Comparison of ENCODE assay signal across 8 cellular contexts in the genomic region with DNA sequence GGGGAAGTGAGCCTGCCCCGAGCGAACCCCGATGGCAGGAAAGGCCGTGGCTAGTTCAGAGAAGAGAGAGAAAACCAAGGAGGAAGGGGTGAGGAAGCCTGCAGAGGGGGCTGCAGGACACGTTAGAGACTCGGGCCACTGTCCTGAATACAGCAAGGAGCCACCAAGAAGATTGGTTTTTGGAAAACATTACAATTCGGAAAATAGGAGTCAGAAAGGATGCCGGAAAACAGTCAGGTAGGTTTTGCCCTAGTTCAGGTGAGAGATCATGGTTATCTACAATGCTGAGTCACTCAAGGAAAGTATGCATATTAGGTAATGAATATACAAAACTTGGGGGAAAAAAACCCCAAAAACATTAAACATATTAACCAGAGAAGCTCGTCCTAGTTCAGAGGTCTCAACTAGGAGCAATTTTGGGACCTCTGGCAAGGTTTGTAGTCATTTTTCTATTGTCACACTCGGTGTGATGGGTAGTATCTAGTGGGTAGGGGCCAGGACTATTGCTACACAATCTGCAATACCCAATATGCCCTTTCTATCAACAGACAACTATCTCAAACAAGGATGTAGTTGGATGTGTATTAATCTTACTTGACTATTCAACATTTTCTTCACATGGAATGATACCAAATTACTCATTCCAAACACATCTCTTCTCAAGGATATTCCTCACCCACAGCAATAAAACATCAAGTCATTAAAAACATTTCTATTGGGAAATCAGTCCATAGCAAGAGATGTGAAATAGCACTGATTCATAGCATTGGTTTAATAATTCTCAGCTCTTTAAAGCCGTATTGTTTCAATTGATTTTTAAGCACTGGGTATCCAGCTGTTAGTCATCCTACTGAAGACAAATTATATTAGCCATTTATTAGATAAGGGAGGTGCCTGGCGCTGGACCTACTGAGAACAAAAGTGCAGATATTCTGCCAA.
A peak's percentile ranks its signal among the peaks of the same experiment; 100 is the strongest.
DNase-seq lines count a peak whose midpoint lies in the region; TF ChIP-seq lines count a peak whose summit lies in the region.

No MANE protein-coding gene starts in this region.

- peak overlapping the region; percentile 32 to 52 for H3K27ac ChIP-seq in coronary artery

- DNase-seq in D341Med (ENCODE audit: low spot score) (peak; percentile 34), HT1080 (ENCODE audit: low read depth) (peak; percentile 96), coronary artery (ENCODE audit: low spot score) (no peak), lung microvascular endothelial cell (ENCODE audit: low read depth in 2 of 2) (peak; percentile 20 to 40), NCI-H2081 (lab: John Stamatoyannopoulos, UW) (no peak), NCI-H345 treated with DMSO at 0.1 percent for 48 hours (lab: John Stamatoyannopoulos, UW; ENCODE audit: unreplicated experiment) (no peak)
- DNase-seq in stimulated activated CD8-positive, alpha-beta memory T cell treated with anti-CD3 and anti-CD28 coated beads, Interleukin-15, amount 100 ng/mL, for 4 hours (ENCODE audit: low read depth in 2 of 2): peak; percentile 23 to 43

- peak; percentile 19; the same call in 1 of the 2 replicates for TF ChIP-seq CTCF in WI38 (IDR thresholded peaks at IDR 0.05; ENCODE audit: low read depth, low read length)
- peak; percentile 57 for TF ChIP-seq CTCF in coronary artery (IDR thresholded peaks at IDR 0.05)

- H3K4me3 ChIP-seq in WI38 (ENCODE audit: low read depth, low read length): no peak overlapping the region
- no peak overlapping the region for H3K4me3 ChIP-seq in coronary artery

Comparison
In these comparisons a context has a peak if more than half of its experiments do, and no peak if none do; other contexts are left out.
1. DNase-seq: peak in D341Med (single experiment), HT1080 (single experiment), lung microvascular endothelial cell (2 of 2) and stimulated activated CD8-positive, alpha-beta memory T cell treated with anti-CD3 and anti-CD28 coated beads, Interleukin-15, amount 100 ng/mL, for 4 hours (2 of 2); none in coronary artery (single experiment), NCI-H2081 (0 of 2) and NCI-H345 treated with DMSO at 0.1 percent for 48 hours (single experiment).